8 cellular contexts compared by ENCODE assay signal in genomic region chr1:226407199-226407496, GRCh38. TPM values are rescaled to one million over a fixed set of nuclear protein-coding genes. Genes with fewer than 3 reads are reported as not detected.
A peak's percentile ranks its signal among the peaks of the same experiment; 100 is the strongest.
DNase-seq lines count a peak whose midpoint lies in the region; ATAC-seq and TF ChIP-seq lines count a peak whose summit lies in the region.

No MANE protein-coding gene starts in this region.

- intact Hi-C loops in OCI-LY7 (cut with micrococcal nuclease; ENCODE audit: unreplicated experiment) = loop anchor here (1.0 to 5.0 kb wide), 6 partner anchors 53 to 345 kb away; partner anchors contain the start of genes H3-3A and ITPKB

- POLR2A ChIA-PET in OCI-LY7 (lab: Charles Lee) = interaction anchor here (0.5 to 8.0 kb wide), 21 partner anchors 10 to 284 kb away, joined by 3 to 106 read pairs (median 5); partner anchors contain the start of gene LIN9

- no peak overlapping the region for H2AFZ ChIP-seq in OCI-LY7 (ENCODE audit: low read length)

- ATAC-seq in HG03196 (IDR thresholded peaks at IDR 0.05; ENCODE audit: unreplicated experiment) = no peak
- ATAC-seq in HG03280 (IDR thresholded peaks at IDR 0.05; ENCODE audit: unreplicated experiment) = no peak
- no peak for ATAC-seq in HG03565 (IDR thresholded peaks at IDR 0.05; ENCODE audit: unreplicated experiment)
- ATAC-seq in HG02840 (IDR thresholded peaks at IDR 0.05; ENCODE audit: low FRiP score, unreplicated experiment) = no peak

- peak overlapping the region; percentile 58 for H3K9ac ChIP-seq in rectal smooth muscle tissue (ENCODE audit: low read length)

- CTCF ChIA-PET in OCI-LY7 (lab: Charles Lee; ENCODE audit: unreplicated experiment) = interaction anchor here (1.0 to 2.0 kb wide), 3 partner anchors 38 to 223 kb away, joined by 3 to 11 read pairs (median 3); no protein-coding TSS in a partner anchor

- H3K9me3 ChIP-seq in OCI-LY7 (ENCODE audit: low read length) (no peaks in the 10 kb centered on the region), esophagus (ENCODE audit: control insufficient read depth in 2 of 2, insufficient read depth in 1 of 2, low read depth in 1 of 2, low read length in 1 of 2) (no peaks in the 10 kb centered on the region)

- WGBS in esophagus, 2 donors = 0% methylated on average over 4 of the region's 4 CpGs

- peaks cover 56% of the 10 kb centered on the region for H3K79me2 ChIP-seq in OCI-LY7 (ENCODE audit: insufficient read depth, low read depth, low read length)

- TSS peak; percentile 80 for BruUV-seq in OCI-LY7 (replicated peaks; lab: Mats Ljungman, UMichigan)

- H3K4me1 ChIP-seq in OCI-LY7 (ENCODE audit: insufficient read depth, low read length, poor library complexity, severe bottlenecking) (peaks cover 47% of the 10 kb centered on the region), esophagus (ENCODE audit: control insufficient read depth in 2 of 2, insufficient read depth in 2 of 2, low read length in 1 of 2) (peaks cover 7 to 13% of the 10 kb centered on the region in 2 donors), rectal smooth muscle tissue (ENCODE audit: control insufficient read depth, insufficient read depth, low read length) (peaks cover 34% of the 10 kb centered on the region)

- TF ChIP-seq CTCF in OCI-LY7 (conservative IDR thresholded peaks at IDR 0.05; ENCODE audit: low read length) = no peak

- no peaks in the 10 kb centered on the region for H3K9me2 ChIP-seq in OCI-LY7 (ENCODE audit: insufficient read depth, low read length)

- H3K36me3 ChIP-seq in OCI-LY7 (ENCODE audit: insufficient read depth, low read length) (peaks cover 49% of the 10 kb centered on the region), esophagus (ENCODE audit: control insufficient read depth in 2 of 2, insufficient read depth in 2 of 2, low read length in 1 of 2) (peaks cover 0 to 3% of the 10 kb centered on the region in 2 donors), rectal smooth muscle tissue (ENCODE audit: control insufficient read depth, insufficient read depth, low read length) (no peaks in the 10 kb centered on the region)

- no peak for DNase-seq in OCI-LY7 (ENCODE audit: low spot score)

- H3K27ac ChIP-seq in OCI-LY7 (ENCODE audit: low read depth, low read length, poor library complexity, severe bottlenecking) (peak overlapping the region; percentile 91), esophagus (ENCODE audit: low read depth in 2 of 2, low read length in 1 of 2) (peak overlapping the region; percentile 85), rectal smooth muscle tissue (ENCODE audit: low read depth, low read length) (peak overlapping the region; percentile 81)

- H4K20me1 ChIP-seq in OCI-LY7 (ENCODE audit: insufficient read depth, low read length) = peaks cover 36% of the 10 kb centered on the region

- H3K4me2 ChIP-seq in OCI-LY7 (ENCODE audit: low read length) = peak overlapping the region; percentile 98

- H3K4me3 ChIP-seq in GM08714 (ENCODE audit: low read length) (peak overlapping the region; percentile 99), OCI-LY7 (ENCODE audit: low read depth, low read length, poor library complexity, severe bottlenecking) (peak overlapping the region; percentile 91), esophagus (ENCODE audit: low read depth in 1 of 2, low read length in 2 of 2) (peak overlapping the region; percentile 84 to 92), rectal smooth muscle tissue (ENCODE audit: low read length) (peak overlapping the region; percentile 87)

- H3K27me3 ChIP-seq in esophagus (ENCODE audit: control insufficient read depth in 1 of 2, insufficient read depth in 2 of 2, low read length in 2 of 2) (no peaks in the 10 kb centered on the region), rectal smooth muscle tissue (ENCODE audit: control insufficient read depth, insufficient read depth, low read length) (no peaks in the 10 kb centered on the region)

RNA-seq across cellular contexts. Expression of gene PARP1, which starts 0.7 kb away (rescaled TPM):
- total RNA-seq in OCI-LY7 (2014; rRNA removed; shearing (Covaris generic)) = 532 and 610 TPM in 2 replicates
- total RNA-seq in OCI-LY7 (2022) = 558 and 594 TPM in 2 replicates
- 10 to 100 TPM; 10.6 to 29.0 TPM for polyA plus RNA-seq in esophagus
